In the genomic region with DNA sequence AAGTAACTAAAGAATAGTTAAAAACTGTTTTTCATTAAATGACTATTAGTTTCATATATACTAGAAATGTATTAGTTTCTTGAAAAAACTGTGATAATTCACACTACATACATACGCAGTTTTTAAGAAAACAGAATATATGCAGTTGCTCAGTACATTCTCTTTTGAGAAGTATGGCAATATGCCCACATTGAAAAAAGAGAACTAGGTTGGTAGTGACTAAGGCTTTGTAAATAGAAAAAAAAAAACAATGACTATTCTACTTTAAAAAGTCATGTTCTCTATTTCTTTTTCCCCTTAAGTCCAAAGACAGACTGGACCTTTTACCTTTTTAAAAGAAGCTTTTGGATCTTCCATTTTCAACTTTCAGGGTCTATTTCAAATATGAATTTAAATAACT, we compare ENCODE assay signal across 17 cellular contexts. TPM values are rescaled to one million over a fixed set of nuclear protein-coding genes. Genes with fewer than 3 reads are reported as not detected.
DNase-seq lines count a peak whose midpoint lies in the region; ATAC-seq and TF ChIP-seq lines count a peak whose summit lies in the region.
"Had no signal": no experiment of that assay in that cellular context is flagged by ENCODE, and none has a peak within 500 bp of the region (broad histone marks: within the 10 kb centered on the region; RNA-seq: fewer than 3 reads in every experiment).

No MANE protein-coding gene starts in this region.

- H3K9me3 ChIP-seq in breast epithelium (no peaks in the 10 kb centered on the region), left lung (no peaks in the 10 kb centered on the region), hepatocyte (ENCODE audit: low read depth) (no peaks in the 10 kb centered on the region)
- H3K9me3 ChIP-seq: testis had no signal

- no peak overlapping the region for H3K4me2 ChIP-seq in hepatocyte

- TF ChIP-seq CTCF in MCF 10A (IDR thresholded peaks at IDR 0.05; ENCODE audit: unreplicated experiment) (no peak), breast epithelium (IDR thresholded peaks at IDR 0.05) (no peak), left lung (IDR thresholded peaks at IDR 0.05) (no peak), nephron progenitor cell (IDR thresholded peaks at IDR 0.05) (no peak), hepatocyte (IDR thresholded peaks at IDR 0.05; ENCODE audit: poor library complexity) (no peak)

- H3K4me1 Mint-ChIP-seq in MCF 10A (ENCODE audit: insufficient read depth, unreplicated experiment) (no peaks in the 10 kb centered on the region), nephron progenitor cell (no peaks in the 10 kb centered on the region)
- H3K4me1 Mint-ChIP-seq: activated CD4-positive, alpha-beta T cell treated with anti-CD3 and anti-CD28 coated beads, Interleukin-2, amount 10 ng/mL, durations not matched to agents 7 days and 5 days had no signal

- no peaks in the 10 kb centered on the region for H3K9me3 Mint-ChIP-seq in MCF 10A (ENCODE audit: unreplicated experiment)
- no peaks in the 10 kb centered on the region for H3K9me3 Mint-ChIP-seq in nephron progenitor cell
- H3K9me3 Mint-ChIP-seq: activated CD4-positive, alpha-beta T cell treated with anti-CD3 and anti-CD28 coated beads, Interleukin-2, amount 10 ng/mL, durations not matched to agents 7 days and 5 days had no signal

- H3K27ac Mint-ChIP-seq in MCF 10A (ENCODE audit: low read depth, unreplicated experiment) (no peak overlapping the region), nephron progenitor cell (no peak overlapping the region)
- H3K27ac Mint-ChIP-seq: activated CD4-positive, alpha-beta T cell treated with anti-CD3 and anti-CD28 coated beads, Interleukin-2, amount 10 ng/mL, durations not matched to agents 7 days and 5 days had no signal

- no peaks in the 10 kb centered on the region for H3K27me3 Mint-ChIP-seq in MCF 10A (ENCODE audit: insufficient read depth, unreplicated experiment)
- no peaks in the 10 kb centered on the region for H3K27me3 Mint-ChIP-seq in nephron progenitor cell (ENCODE audit: low read depth, poor library complexity)
- H3K27me3 Mint-ChIP-seq: activated CD4-positive, alpha-beta T cell treated with anti-CD3 and anti-CD28 coated beads, Interleukin-2, amount 10 ng/mL, durations not matched to agents 7 days and 5 days had no signal

- H2AFZ ChIP-seq in hepatocyte, result no peak overlapping the region

- H3K4me1 ChIP-seq in breast epithelium (no peaks in the 10 kb centered on the region), left lung (peaks cover 0 to 6% of the 10 kb centered on the region in 2 donors), hepatocyte (ENCODE audit: insufficient read depth) (no peaks in the 10 kb centered on the region)
- H3K4me1 ChIP-seq: testis had no signal

- H3K27me3 ChIP-seq in breast epithelium (no peaks in the 10 kb centered on the region), left lung (no peaks in the 10 kb centered on the region), hepatocyte (no peaks in the 10 kb centered on the region)
- H3K27me3 ChIP-seq: dorsolateral prefrontal cortex, testis had no signal

- no peak for TF ChIP-seq POLR2A in breast epithelium (IDR thresholded peaks at IDR 0.05)

- CTCF ChIA-PET in MCF 10A (lab: Yijun Ruan, JAX), result interaction anchor here (0.8 kb wide), 1 partner anchor 29 kb away, joined by 5 read pairs; no protein-coding TSS in a partner anchor

- H3K36me3 ChIP-seq in breast epithelium, result peaks cover 8% of the 10 kb centered on the region
- H3K36me3 ChIP-seq in left lung, result peaks cover 0 to 100% of the 10 kb centered on the region in 2 donors
- H3K36me3 ChIP-seq in hepatocyte (replicated peaks; ENCODE audit: insufficient read depth, low read depth), result peaks cover 3% of the 10 kb centered on the region

- peak; percentile 13 for DNase-seq in MCF 10A (ENCODE audit: unreplicated experiment)
- no peak for DNase-seq in breast epithelium (ENCODE audit: low spot score in 2 of 2)
- DNase-seq in amniotic epithelial cell (ENCODE audit: low read depth), result peak; percentile 6
- DNase-seq in left lung, result no peak
- no peak for DNase-seq in caudate nucleus (lab: John Stamatoyannopoulos, UW)
- no peak for DNase-seq in nephron progenitor cell
- DNase-seq in DMS53 treated with DMSO at 0.1 percent for 48 hours (lab: John Stamatoyannopoulos, UW; ENCODE audit: unreplicated experiment), result no peak
- DNase-seq in hepatocyte (ENCODE audit: low spot score), result no peak
- DNase-seq: activated CD4-positive, alpha-beta T cell treated with anti-CD3 and anti-CD28 coated beads, Interleukin-2, amount 10 ng/mL, durations not matched to agents 7 days and 5 days; amygdala; dorsolateral prefrontal cortex; NCI-H2081 treated with DMSO at 0.1 percent for 48 hours; NCI-H774; right cardiac atrium; stimulated activated CD4-positive, alpha-beta T cell treated with anti-CD3 and anti-CD28 coated beads, Interleukin-1b, Interleukin-23, amount 100 ng/mL, for 48 hours; testis had no signal

- H3K79me2 ChIP-seq in hepatocyte, result peaks cover 2% of the 10 kb centered on the region

- no peak overlapping the region for H3K4me3 Mint-ChIP-seq in MCF 10A (ENCODE audit: unreplicated experiment)
- no peak overlapping the region for H3K4me3 Mint-ChIP-seq in nephron progenitor cell
- H3K4me3 Mint-ChIP-seq: activated CD4-positive, alpha-beta T cell treated with anti-CD3 and anti-CD28 coated beads, Interleukin-2, amount 10 ng/mL, durations not matched to agents 7 days and 5 days had no signal

- intact Hi-C loops in MCF 10A (cut with micrococcal nuclease) (no loop called here), breast epithelium (cut with DNase I; ENCODE audit: low total_unique reads) (no loop called here), left lung (cut with DNase I) (no loop called here)

- H3K36me3 Mint-ChIP-seq in MCF 10A (ENCODE audit: insufficient read depth, unreplicated experiment) (peaks cover 98% of the 10 kb centered on the region), nephron progenitor cell (ENCODE audit: low read depth) (peaks cover 61% of the 10 kb centered on the region)

- ATAC-seq in left lung, result peak; percentile 61
- ATAC-seq: right cardiac atrium, Right ventricle myocardium inferior had no signal

- H3K27ac ChIP-seq in breast epithelium (no peak overlapping the region), left lung (peak overlapping the region in 1 of 2 donors; percentile 83), caudate nucleus (ENCODE audit: low read depth, low read length) (no peak overlapping the region), hepatocyte (no peak overlapping the region)

- WGBS in hepatocyte (ENCODE audit: low lambda C conversion rate, missing lambda C conversion rate), result 98% methylated on average over 1 of the region's 1 CpG

- H3K4me3 ChIP-seq in breast epithelium, result no peak overlapping the region
- no peak overlapping the region for H3K4me3 ChIP-seq in left lung
- no peak overlapping the region for H3K4me3 ChIP-seq in hepatocyte
- H3K4me3 ChIP-seq: dorsolateral prefrontal cortex, testis had no signal

- H3K9me2 ChIP-seq in hepatocyte (replicated peaks; ENCODE audit: insufficient read depth), result no peaks in the 10 kb centered on the region

- BruUV-seq in MCF 10A (replicated peaks; lab: Mats Ljungman, UMichigan), result TSS peak; percentile 32

- no peaks in the 10 kb centered on the region for H4K20me1 ChIP-seq in hepatocyte (ENCODE audit: insufficient read depth, poor library complexity, severe bottlenecking)

- POLR2A ChIA-PET in MCF 10A (lab: Yijun Ruan, JAX), result no interaction called here

RNA-seq across cellular contexts. Expression of a gene that starts 25.0 kb away (rescaled TPM):
- total RNA-seq in MCF 10A (2022) (72.5 and 85.9 TPM in 2 replicates), breast epithelium (100 to 1,000 TPM in 2 of 3 donors, 10 to 100 TPM in 1; 64.2 to 129 (median 127) TPM), left lung (10 to 100 TPM; 71.3 to 73.6 TPM), hepatocyte (154 and 207 TPM in 2 replicates)
- 59.9 and 69.1 TPM in 2 replicates for polyA plus RNA-seq in hepatocyte

Comparison
In these comparisons a context has a peak if more than half of its experiments do, and no peak if none do; other contexts are left out.
1. DNase-seq: peak in MCF 10A (single experiment) and amniotic epithelial cell (single experiment); none in breast epithelium (0 of 2), left lung (0 of 2), caudate nucleus (0 of 61), nephron progenitor cell (single experiment), DMS53 treated with DMSO at 0.1 percent for 48 hours (single experiment) and hepatocyte (single experiment).